Comparison of ENCODE assay signal across 25 cellular contexts in the genomic region with DNA sequence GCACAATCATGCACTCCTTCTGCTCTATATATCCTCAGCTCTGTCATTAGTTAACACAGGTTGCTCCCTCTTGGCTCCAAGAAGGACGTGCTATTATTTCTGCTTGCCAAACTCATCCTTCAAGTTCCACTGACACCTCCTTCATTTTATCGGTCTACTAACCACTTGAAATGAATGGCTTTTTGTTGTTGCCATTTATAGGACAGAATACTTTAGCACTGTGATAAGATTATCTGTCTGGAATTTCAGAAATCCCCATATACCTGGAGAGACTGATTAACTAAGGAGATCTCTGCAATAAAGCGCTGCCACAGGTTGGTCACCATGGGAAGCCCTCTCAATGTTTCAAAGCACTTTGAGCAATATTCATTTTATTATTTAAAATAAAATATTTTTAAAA.
A peak's percentile ranks its signal among the peaks of the same experiment; 100 is the strongest.
DNase-seq lines count a peak whose midpoint lies in the region; ATAC-seq, FAIRE-seq and TF ChIP-seq lines count a peak whose summit lies in the region.
"Had no signal": no experiment of that assay in that cellular context is flagged by ENCODE, and none has a peak within 500 bp of the region (broad histone marks: within the 10 kb centered on the region; RNA-seq: fewer than 3 reads in every experiment).

No MANE protein-coding gene starts in this region.

- peak; percentile 40 for ATAC-seq in Right ventricle myocardium superior (ENCODE audit: poor library complexity)
- ATAC-seq: GM23338 had no signal

- H3K27me3 Mint-ChIP-seq in astrocyte (ENCODE audit: low read depth, unreplicated experiment) = no peaks in the 10 kb centered on the region
- H3K27me3 Mint-ChIP-seq: CD4-positive, CD25-positive, alpha-beta regulatory T cell had no signal

- TF ChIP-seq POLR2A in ovary (IDR thresholded peaks at IDR 0.05) = no peak

- H2AFZ ChIP-seq in astrocyte (ENCODE audit: low read depth, low read length) = no peak overlapping the region
- H2AFZ ChIP-seq in hepatocyte = no peak overlapping the region
- H2AFZ ChIP-seq: GM23338 had no signal

- H3K27ac Mint-ChIP-seq in astrocyte (ENCODE audit: unreplicated experiment) = no peak overlapping the region
- H3K27ac Mint-ChIP-seq: GM23338, H9 had no signal

- no peaks in the 10 kb centered on the region for H3K27me3 ChIP-seq in right atrium auricular region
- no peaks in the 10 kb centered on the region for H3K27me3 ChIP-seq in astrocyte (ENCODE audit: insufficient read depth, low read length)
- H3K27me3 ChIP-seq in rectal smooth muscle tissue (ENCODE audit: control insufficient read depth, insufficient read depth, low read length) = no peaks in the 10 kb centered on the region
- no peaks in the 10 kb centered on the region for H3K27me3 ChIP-seq in ovary
- H3K27me3 ChIP-seq in hepatocyte = no peaks in the 10 kb centered on the region
- H3K27me3 ChIP-seq: BLaER1 had no signal

- H3K4me3 Mint-ChIP-seq in astrocyte (ENCODE audit: unreplicated experiment) = no peak overlapping the region
- H3K4me3 Mint-ChIP-seq: GM23338, H9 had no signal

- no peak overlapping the region for H3K9ac ChIP-seq in astrocyte (ENCODE audit: low read length)
- no peak overlapping the region for H3K9ac ChIP-seq in rectal smooth muscle tissue (ENCODE audit: low read length)
- H3K9ac ChIP-seq: BLaER1 had no signal

- H3K9me2 ChIP-seq in hepatocyte (replicated peaks; ENCODE audit: insufficient read depth) = no peaks in the 10 kb centered on the region

- DNase-seq in Right ventricle myocardium superior = no peak
- DNase-seq in right atrium auricular region (ENCODE audit: low spot score) = no peak
- DNase-seq in Caki2 (ENCODE audit: low read depth) = peak; percentile 45
- DNase-seq in astrocyte (ENCODE audit: low read depth) = peak; percentile 17
- DNase-seq in DMS153 treated with DMSO at 0.1 percent for 48 hours (lab: John Stamatoyannopoulos, UW; ENCODE audit: unreplicated experiment) = no peak
- no peak for DNase-seq in ovary
- DNase-seq in hepatocyte (ENCODE audit: low spot score) = no peak
- DNase-seq: CD4-positive, CD25-positive, alpha-beta regulatory T cell; DMS79 treated with DMSO at 0.1 percent for 48 hours; GF-D8; H9; Karpas-422; NCI-H1092; NCI-H1417 treated with DMSO at 0.1 percent for 48 hours; NCI-H1694 treated with DMSO at 0.1 percent for 48 hours; NCI-H2081 treated with DMSO at 0.1 percent for 48 hours; NCI-H526; NCI-H82; RPMI8226; SHP77 treated with DMSO at 0.1 percent for 48 hours had no signal

- peaks cover 32% of the 10 kb centered on the region for H3K4me1 Mint-ChIP-seq in astrocyte (ENCODE audit: low read depth, unreplicated experiment)

- no peak overlapping the region for H3K4me2 ChIP-seq in astrocyte (ENCODE audit: low read length)
- H3K4me2 ChIP-seq in hepatocyte = no peak overlapping the region
- H3K4me2 ChIP-seq: BLaER1, GM23338 had no signal

- H3K4me1 ChIP-seq in right atrium auricular region (peaks cover 0 to 19% of the 10 kb centered on the region in 2 donors), astrocyte (ENCODE audit: insufficient read depth, low read length) (peaks cover 26% of the 10 kb centered on the region), rectal smooth muscle tissue (ENCODE audit: control insufficient read depth, insufficient read depth, low read length) (peaks cover 40% of the 10 kb centered on the region), ovary (ENCODE audit: insufficient read depth) (peaks cover 3% of the 10 kb centered on the region), hepatocyte (ENCODE audit: insufficient read depth) (no peaks in the 10 kb centered on the region)
- H3K4me1 ChIP-seq: BLaER1 had no signal

- WGBS in ovary, 3 donors = 92 to 93% (median 92%) methylated on average over 3 of the region's 3 CpGs
- WGBS in hepatocyte (ENCODE audit: low lambda C conversion rate, missing lambda C conversion rate) = 51% methylated on average over 3 of the region's 3 CpGs

- no peaks in the 10 kb centered on the region for H3K36me3 Mint-ChIP-seq in astrocyte (ENCODE audit: low read depth, unreplicated experiment)
- H3K36me3 Mint-ChIP-seq: CD4-positive, CD25-positive, alpha-beta regulatory T cell had no signal

- in situ Hi-C loops in Caki2 (cut with HindIII; ENCODE audit: low pct_unique_long_range_greater_than_20kb, low sequenced_read_pairs) = no loop called here

- H3K27ac ChIP-seq in right atrium auricular region (peak overlapping the region in 1 of 2 donors; percentile 62), astrocyte (ENCODE audit: low read depth, low read length) (no peak overlapping the region), rectal smooth muscle tissue (ENCODE audit: low read depth, low read length) (peak overlapping the region; percentile 69), ovary (no peak overlapping the region), hepatocyte (no peak overlapping the region)
- H3K27ac ChIP-seq: BLaER1 had no signal

- H3K9me3 ChIP-seq in right atrium auricular region (no peaks in the 10 kb centered on the region), astrocyte (ENCODE audit: insufficient read depth, low read depth, low read length) (no peaks in the 10 kb centered on the region), ovary (no peaks in the 10 kb centered on the region), hepatocyte (ENCODE audit: low read depth) (no peaks in the 10 kb centered on the region)
- H3K9me3 ChIP-seq: BLaER1 had no signal

- H3K79me2 ChIP-seq in astrocyte (ENCODE audit: insufficient read depth, low read length) (no peaks in the 10 kb centered on the region), hepatocyte (no peaks in the 10 kb centered on the region)

- H3K9me3 Mint-ChIP-seq in astrocyte (ENCODE audit: unreplicated experiment) = no peaks in the 10 kb centered on the region
- H3K9me3 Mint-ChIP-seq: GM23338, H9 had no signal

- H3K4me3 ChIP-seq in right atrium auricular region (no peak overlapping the region), astrocyte (ENCODE audit: insufficient read depth, low read depth, low read length) (no peak overlapping the region), rectal smooth muscle tissue (ENCODE audit: low read length) (no peak overlapping the region), ovary (no peak overlapping the region), hepatocyte (no peak overlapping the region)
- H3K4me3 ChIP-seq: BLaER1, GM23338 had no signal

- no peak for FAIRE-seq in astrocyte (lab: Jason Lieb, UNC)
- FAIRE-seq: A204.1, GM12891 had no signal

- intact Hi-C loops in Right ventricle myocardium superior (cut with DNase I) = no loop called here
- intact Hi-C loops in ovary (cut with DNase I) = no loop called here

- H3K36me3 ChIP-seq in right atrium auricular region = no peaks in the 10 kb centered on the region
- no peaks in the 10 kb centered on the region for H3K36me3 ChIP-seq in astrocyte (ENCODE audit: insufficient read depth, low read length)
- no peaks in the 10 kb centered on the region for H3K36me3 ChIP-seq in rectal smooth muscle tissue (ENCODE audit: control insufficient read depth, insufficient read depth, low read length)
- no peaks in the 10 kb centered on the region for H3K36me3 ChIP-seq in ovary
- no peaks in the 10 kb centered on the region for H3K36me3 ChIP-seq in hepatocyte (replicated peaks; ENCODE audit: insufficient read depth, low read depth)
- H3K36me3 ChIP-seq: BLaER1 had no signal

- H4K20me1 ChIP-seq in astrocyte (ENCODE audit: insufficient read depth, low read length) (no peaks in the 10 kb centered on the region), hepatocyte (ENCODE audit: insufficient read depth, poor library complexity, severe bottlenecking) (no peaks in the 10 kb centered on the region)
- H4K20me1 ChIP-seq: BLaER1 had no signal

- TF ChIP-seq EP300 in ovary (IDR thresholded peaks at IDR 0.05) = no peak

- TF ChIP-seq CTCF in right atrium auricular region (IDR thresholded peaks at IDR 0.05) = no peak
- TF ChIP-seq CTCF in astrocyte (IDR thresholded peaks at IDR 0.05; ENCODE audit: insufficient read depth, low read depth, low read length) = no peak
- no peak for TF ChIP-seq CTCF in ovary (IDR thresholded peaks at IDR 0.05)
- TF ChIP-seq CTCF in hepatocyte (IDR thresholded peaks at IDR 0.05; ENCODE audit: poor library complexity) = no peak

Comparison
In these comparisons a context has a peak if more than half of its experiments do, and no peak if none do; other contexts are left out.
1. DNase-seq: peak in Caki2 (single experiment) and astrocyte (single experiment); none in Right ventricle myocardium superior (single experiment), right atrium auricular region (single experiment), DMS153 treated with DMSO at 0.1 percent for 48 hours (single experiment), ovary (0 of 5) and hepatocyte (single experiment).